9 cellular contexts compared by ENCODE assay signal in the genomic region with DNA sequence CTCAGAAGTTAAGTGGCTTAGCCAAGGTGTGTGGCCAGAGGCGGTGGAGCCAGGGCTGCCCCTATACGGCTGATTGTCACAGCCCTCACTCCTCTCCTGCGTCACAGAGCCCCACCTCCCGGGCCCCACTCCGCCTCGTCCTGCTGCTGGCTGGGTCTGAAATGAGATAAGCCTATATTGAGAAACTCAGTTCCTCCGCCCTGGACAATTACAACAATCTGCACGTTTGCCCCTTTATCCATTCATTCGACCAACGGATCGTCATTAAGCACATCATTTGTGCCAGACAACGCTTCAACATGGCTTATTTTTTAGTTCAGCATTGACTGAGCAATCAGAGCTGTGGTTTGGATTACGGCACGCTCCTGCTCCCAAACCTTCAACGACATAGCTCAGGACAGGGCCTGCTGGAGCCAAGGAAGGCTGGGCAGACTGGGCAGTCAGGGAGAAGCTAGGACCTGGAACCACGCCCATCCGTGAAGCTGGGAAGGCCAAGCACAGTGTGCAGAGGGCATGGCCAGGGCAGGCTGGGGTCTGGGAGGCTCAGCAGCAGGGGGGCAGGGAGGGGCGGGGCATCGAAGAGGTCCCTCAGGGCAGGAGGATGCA. TPM values are rescaled to one million over a fixed set of nuclear protein-coding genes. Genes with fewer than 3 reads are reported as not detected.
DNase-seq lines count a peak whose midpoint lies in the region; ATAC-seq and TF ChIP-seq lines count a peak whose summit lies in the region.
"Had no signal": no experiment of that assay in that cellular context is flagged by ENCODE, and none has a peak within 500 bp of the region (broad histone marks: within the 10 kb centered on the region; RNA-seq: fewer than 3 reads in every experiment).

No MANE protein-coding gene starts in this region.

- peak overlapping the region; percentile 47 for H3K4me3 ChIP-seq in BE2C (ENCODE audit: low read depth, low read length)
- peak overlapping the region; percentile 40 for H3K4me3 ChIP-seq in OCI-LY1 (ENCODE audit: low read depth, low read length, poor library complexity, severe bottlenecking)
- peak overlapping the region; percentile 30 for H3K4me3 ChIP-seq in fibroblast of villous mesenchyme (ENCODE audit: low read depth, low read length)
- H3K4me3 ChIP-seq in Karpas-422 (ENCODE audit: low read length), result no peak overlapping the region

- H3K27me3 ChIP-seq in BE2C (no peaks in the 10 kb centered on the region), OCI-LY1 (ENCODE audit: insufficient read depth, low read length) (no peaks in the 10 kb centered on the region), Karpas-422 (ENCODE audit: low read length) (no peaks in the 10 kb centered on the region)

- H3K4me1 ChIP-seq in BE2C, result peaks cover 17% of the 10 kb centered on the region
- peaks cover 10% of the 10 kb centered on the region for H3K4me1 ChIP-seq in OCI-LY1 (ENCODE audit: insufficient read depth, low read length, severe bottlenecking)
- H3K4me1 ChIP-seq in Karpas-422 (ENCODE audit: low read length), result peaks cover 9% of the 10 kb centered on the region

- H3K9me3 Mint-ChIP-seq in naive B cell, result no peaks in the 10 kb centered on the region

- no peak overlapping the region for H3K27ac ChIP-seq in OCI-LY1 (ENCODE audit: low read depth, low read length, poor library complexity, severe bottlenecking)
- H3K27ac ChIP-seq in Karpas-422 (ENCODE audit: low read length), result no peak overlapping the region

- H3K36me3 ChIP-seq in BE2C (no peaks in the 10 kb centered on the region), OCI-LY1 (ENCODE audit: insufficient read depth, low read length) (no peaks in the 10 kb centered on the region), Karpas-422 (ENCODE audit: insufficient read depth, low read length) (no peaks in the 10 kb centered on the region)

- no peaks in the 10 kb centered on the region for H3K36me3 Mint-ChIP-seq in naive B cell

- peak overlapping the region; percentile 31; the same call in 1 of the 2 replicates for H3K4me2 ChIP-seq in OCI-LY1 (ENCODE audit: low read length)
- no peak overlapping the region for H3K4me2 ChIP-seq in Karpas-422 (ENCODE audit: low read depth, low read length, poor library complexity, severe bottlenecking)

- H4K20me1 ChIP-seq in OCI-LY1 (ENCODE audit: insufficient read depth, low read length), result no peaks in the 10 kb centered on the region
- H4K20me1 ChIP-seq in Karpas-422 (ENCODE audit: insufficient read depth, low read depth, low read length), result no peaks in the 10 kb centered on the region

- TF ChIP-seq CTCF in BE2C (IDR thresholded peaks at IDR 0.05; ENCODE audit: low read depth, low read length) (no peak), OCI-LY1 (IDR thresholded peaks at IDR 0.05; ENCODE audit: low read length) (no peak), fibroblast of villous mesenchyme (IDR thresholded peaks at IDR 0.05; ENCODE audit: insufficient read depth, low read depth, low read length) (no peak)

- H3K27ac Mint-ChIP-seq in naive B cell, result peak overlapping the region in 4 of 6 donors; percentile 4 to 90 (median 34)

- H3K79me2 ChIP-seq in OCI-LY1 (ENCODE audit: insufficient read depth, low read length), result no peaks in the 10 kb centered on the region
- H3K79me2 ChIP-seq in Karpas-422 (ENCODE audit: low read length), result no peaks in the 10 kb centered on the region

- H3K27me3 Mint-ChIP-seq in naive B cell, result no peaks in the 10 kb centered on the region

- H3K9me2 ChIP-seq in OCI-LY1 (ENCODE audit: low read depth, low read length), result no peaks in the 10 kb centered on the region
- no peaks in the 10 kb centered on the region for H3K9me2 ChIP-seq in Karpas-422 (replicated peaks; ENCODE audit: insufficient read depth, low read length)

- peak overlapping the region in 3 of 8 donors; percentile 30 to 68 (median 61) for H3K4me3 Mint-ChIP-seq in naive B cell

- H3K9ac ChIP-seq in OCI-LY1 (ENCODE audit: low read length) (no peak overlapping the region; the same call in 1 of the 2 replicates), Karpas-422 (ENCODE audit: low read length) (no peak overlapping the region)

- H3K9me3 ChIP-seq in BE2C (no peaks in the 10 kb centered on the region), OCI-LY1 (ENCODE audit: low read length) (no peaks in the 10 kb centered on the region), Karpas-422 (ENCODE audit: low read length) (no peaks in the 10 kb centered on the region)

- DNase-seq in BE2C (peak; percentile 62), fibroblast of villous mesenchyme (ENCODE audit: low read depth) (peak; percentile 82), naive B cell (no peak), Karpas-422 (no peak), NCI-H2196 treated with DMSO at 0.1 percent for 48 hours (lab: John Stamatoyannopoulos, UW; ENCODE audit: unreplicated experiment) (no peak)
- DNase-seq: NCI-H1694 had no signal

- H2AFZ ChIP-seq in OCI-LY1 (ENCODE audit: low read length) (no peak overlapping the region), Karpas-422 (ENCODE audit: low read length) (no peak overlapping the region)

- H3F3A ChIP-seq in OCI-LY1 (ENCODE audit: insufficient read depth, low read length), result no peaks in the 10 kb centered on the region

- ATAC-seq in naive B cell (ENCODE audit: low read depth in 2 of 2), result peak; percentile 70 to 81
- no peak for ATAC-seq in HG02759 (IDR thresholded peaks at IDR 0.05; ENCODE audit: unreplicated experiment)
- no peak for ATAC-seq in HG03342 (IDR thresholded peaks at IDR 0.05; ENCODE audit: unreplicated experiment)

- H3K4me1 Mint-ChIP-seq in naive B cell, result peaks cover 27 to 56% (median 35%) of the 10 kb centered on the region in 3 donors

RNA-seq across cellular contexts. Expression of gene EZR, which starts 16.6 kb away (rescaled TPM):
- polyA plus RNA-seq in BE2C (2012; ENCODE audit: insufficient read depth, insufficient read length, low read depth), result 63.8 TPM
- total RNA-seq in fibroblast of villous mesenchyme, result 100 and 116 TPM in 2 replicates
- polyA plus RNA-seq in naive B cell (ENCODE audit: low read depth in 6 of 6), result 100 to 1,000 TPM; 463 to 555 (median 516) TPM
- total RNA-seq in Karpas-422 (2014; rRNA removed; shearing (Covaris generic); ENCODE audit: low replicate concordance), result 88.5 and 185 TPM in 2 replicates

Comparison
In these comparisons a context has a peak if more than half of its experiments do, and no peak if none do; other contexts are left out.
1. DNase-seq: peak in BE2C (single experiment) and fibroblast of villous mesenchyme (single experiment); none in naive B cell (single experiment), Karpas-422 (single experiment) and NCI-H2196 treated with DMSO at 0.1 percent for 48 hours (single experiment).
2. ATAC-seq: peak in naive B cell (2 of 2); none in HG02759 (single experiment) and HG03342 (single experiment).